10 cellular contexts compared by ENCODE assay signal in the genomic region with DNA sequence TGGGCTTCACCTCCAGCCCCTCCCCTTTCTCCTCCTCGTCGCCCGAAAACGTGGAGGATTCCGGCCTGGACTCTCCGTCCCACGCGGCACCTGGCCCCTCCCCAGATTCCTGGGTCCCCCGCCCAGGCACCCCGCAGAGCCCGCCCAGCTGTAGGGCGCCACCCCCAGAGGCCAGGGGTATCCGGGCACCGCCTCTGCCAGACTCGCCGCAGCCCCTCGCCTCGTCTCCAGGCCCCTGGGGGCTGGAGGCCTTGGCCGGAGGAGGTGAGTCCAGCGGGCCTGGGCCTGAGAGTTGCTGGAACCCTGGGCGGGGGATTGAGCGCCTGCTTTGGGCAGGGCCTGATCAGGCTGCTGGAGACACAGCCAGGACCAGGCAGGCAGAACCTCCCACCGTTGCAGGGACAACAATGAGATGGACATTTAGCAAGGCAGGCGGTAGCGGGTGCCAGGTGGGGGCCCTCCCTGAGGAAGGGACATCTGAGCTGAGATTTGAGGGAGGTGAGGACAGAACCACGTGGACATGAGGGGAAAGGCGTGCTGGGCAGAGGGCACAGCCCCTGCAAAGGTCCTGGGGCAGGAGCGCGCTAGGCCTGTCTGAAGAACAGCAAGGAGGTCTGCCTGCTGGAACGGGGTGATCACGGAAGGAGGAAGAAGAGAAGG. TPM values are rescaled to one million over a fixed set of nuclear protein-coding genes. Genes with fewer than 3 reads are reported as not detected.
DNase-seq lines count a peak whose midpoint lies in the region; ATAC-seq lines count a peak whose summit lies in the region.
"Had no signal": no experiment of that assay in that cellular context is flagged by ENCODE, and none has a peak within 500 bp of the region (broad histone marks: within the 10 kb centered on the region; RNA-seq: fewer than 3 reads in every experiment).

No MANE protein-coding gene starts in this region.

- DNase-seq in DMS53 (lab: John Stamatoyannopoulos, UW), result peak; percentile 77
- DNase-seq in DMS53 treated with DMSO at 0.1 percent for 48 hours (lab: John Stamatoyannopoulos, UW; ENCODE audit: unreplicated experiment), result no peak
- no peak for DNase-seq in skeletal muscle cell (ENCODE audit: low read depth)
- no peak for DNase-seq in NK-92 treated with Interleukin-12 subunit alpha and Interleukin-12 subunit beta, amount 100 ng/mL, for 24 hours (lab: John Stamatoyannopoulos, UW)
- DNase-seq in NOMO-1 treated with DMSO at 0.1 percent for 48 hours (lab: John Stamatoyannopoulos, UW; ENCODE audit: unreplicated experiment), result no peak
- DNase-seq: NCI-H2171 had no signal

- no peak overlapping the region for H3K9ac ChIP-seq in iPS-15b (ENCODE audit: low read depth, low read length)

- H3K4me3 ChIP-seq in iPS-15b (ENCODE audit: low read depth, low read length) (peak overlapping the region; percentile 79), skeletal muscle cell (ENCODE audit: low read depth, low read length) (peak overlapping the region; percentile 37)

- no peak for ATAC-seq in activated T-helper 17 cell treated with anti-CD3 and anti-CD28 coated beads, Interleukin-2, amount 50 U/mL, for 72 hours (replicated peaks)
- ATAC-seq in HG03469 (IDR thresholded peaks at IDR 0.05; ENCODE audit: unreplicated experiment), result no peak

- no peak overlapping the region for H3K4me3 Mint-ChIP-seq in activated T-helper 17 cell treated with anti-CD3 and anti-CD28 coated beads, Interleukin-2, amount 50 U/mL, for 72 hours

- H3K27ac Mint-ChIP-seq in activated T-helper 17 cell treated with anti-CD3 and anti-CD28 coated beads, Interleukin-2, amount 50 U/mL, for 72 hours, result peak overlapping the region; percentile 71

- H3K4me1 ChIP-seq in iPS-15b (ENCODE audit: control insufficient read depth, insufficient read depth, low read length), result peaks cover 2% of the 10 kb centered on the region

- H3K36me3 Mint-ChIP-seq in activated T-helper 17 cell treated with anti-CD3 and anti-CD28 coated beads, Interleukin-2, amount 50 U/mL, for 72 hours (ENCODE audit: low read depth), result peaks cover 84% of the 10 kb centered on the region

- no peaks in the 10 kb centered on the region for H3K9me3 Mint-ChIP-seq in activated T-helper 17 cell treated with anti-CD3 and anti-CD28 coated beads, Interleukin-2, amount 50 U/mL, for 72 hours

- no peaks in the 10 kb centered on the region for H3K9me3 ChIP-seq in iPS-15b (ENCODE audit: control insufficient read depth, insufficient read depth, low read length)

- H3K27me3 ChIP-seq in iPS-15b (ENCODE audit: control insufficient read depth, insufficient read depth, low read length), result no peaks in the 10 kb centered on the region

- peaks cover 17% of the 10 kb centered on the region for H3K4me1 Mint-ChIP-seq in activated T-helper 17 cell treated with anti-CD3 and anti-CD28 coated beads, Interleukin-2, amount 50 U/mL, for 72 hours

- no peaks in the 10 kb centered on the region for H3K36me3 ChIP-seq in iPS-15b (ENCODE audit: control insufficient read depth, insufficient read depth, low read length)

- H3K27me3 Mint-ChIP-seq in activated T-helper 17 cell treated with anti-CD3 and anti-CD28 coated beads, Interleukin-2, amount 50 U/mL, for 72 hours, result no peaks in the 10 kb centered on the region

RNA-seq across cellular contexts. Expression of a gene that starts 16.2 kb away (rescaled TPM):
- 1 to 10 TPM in 1 of 2 donors, not detected in 1; 1.2 TPM for total RNA-seq in activated T-helper 17 cell treated with anti-CD3 and anti-CD28 coated beads, Interleukin-2, amount 50 U/mL, for 72 hours
- total RNA-seq: pulmonary artery endothelial cell had no signal

RNA-seq across cellular contexts. Expression of a gene that starts 27.5 kb away (rescaled TPM):
- total RNA-seq in activated T-helper 17 cell treated with anti-CD3 and anti-CD28 coated beads, Interleukin-2, amount 50 U/mL, for 72 hours, result 10 to 100 TPM; 64.0 to 75.5 TPM

RNA-seq across cellular contexts. Expression of a gene that starts 42.6 kb away (rescaled TPM):
- 1 to 10 TPM; 7.6 to 8.3 TPM for total RNA-seq in activated T-helper 17 cell treated with anti-CD3 and anti-CD28 coated beads, Interleukin-2, amount 50 U/mL, for 72 hours
- total RNA-seq: pulmonary artery endothelial cell had no signal

RNA-seq across cellular contexts. Expression of a gene that starts 59.5 kb away (rescaled TPM):
- 10 to 100 TPM; 74.0 to 83.7 TPM for total RNA-seq in activated T-helper 17 cell treated with anti-CD3 and anti-CD28 coated beads, Interleukin-2, amount 50 U/mL, for 72 hours
